In genomic region chr7:129513546-129513945, GRCh38 we compare ENCODE assay signal across 9 cellular contexts. TPM values are rescaled to one million over a fixed set of nuclear protein-coding genes. Genes with fewer than 3 reads are reported as not detected.
"Had no signal": no experiment of that assay in that cellular context is flagged by ENCODE, and none has a peak within 500 bp of the region (broad histone marks: within the 10 kb centered on the region; RNA-seq: fewer than 3 reads in every experiment).

No MANE protein-coding gene starts in this region.

- ATAC-seq: HCT116 had no signal

- H3K36me3 ChIP-seq: HAP-1 had no signal

- H3K27ac ChIP-seq: GM23248, HL-60 had no signal

- FAIRE-seq: HepG2 had no signal

- H2AFZ ChIP-seq: GM23248 had no signal

- H3K4me1 ChIP-seq: HAP-1 had no signal

- DNase-seq: GM23248, H7, HFFc6, KG1 had no signal

- H3K9me3 Mint-ChIP-seq: HFFc6 had no signal

- H3K9me3 ChIP-seq: HAP-1 had no signal

- H3K27ac Mint-ChIP-seq: HFFc6, IgD-negative memory B cell had no signal

- H3K9ac ChIP-seq: GM23248 had no signal

- H3K4me3 ChIP-seq: GM23248, HAP-1 had no signal

- H3K4me3 Mint-ChIP-seq: HFFc6, IgD-negative memory B cell had no signal

RNA-seq across cellular contexts. Expression of gene SMKR1, which starts 11.2 kb away (rescaled TPM):
- total RNA-seq: GM23248, H7, HepG2, HFFc6 had no signal
